ENCODE assay signal across 8 cellular contexts in the genomic region with DNA sequence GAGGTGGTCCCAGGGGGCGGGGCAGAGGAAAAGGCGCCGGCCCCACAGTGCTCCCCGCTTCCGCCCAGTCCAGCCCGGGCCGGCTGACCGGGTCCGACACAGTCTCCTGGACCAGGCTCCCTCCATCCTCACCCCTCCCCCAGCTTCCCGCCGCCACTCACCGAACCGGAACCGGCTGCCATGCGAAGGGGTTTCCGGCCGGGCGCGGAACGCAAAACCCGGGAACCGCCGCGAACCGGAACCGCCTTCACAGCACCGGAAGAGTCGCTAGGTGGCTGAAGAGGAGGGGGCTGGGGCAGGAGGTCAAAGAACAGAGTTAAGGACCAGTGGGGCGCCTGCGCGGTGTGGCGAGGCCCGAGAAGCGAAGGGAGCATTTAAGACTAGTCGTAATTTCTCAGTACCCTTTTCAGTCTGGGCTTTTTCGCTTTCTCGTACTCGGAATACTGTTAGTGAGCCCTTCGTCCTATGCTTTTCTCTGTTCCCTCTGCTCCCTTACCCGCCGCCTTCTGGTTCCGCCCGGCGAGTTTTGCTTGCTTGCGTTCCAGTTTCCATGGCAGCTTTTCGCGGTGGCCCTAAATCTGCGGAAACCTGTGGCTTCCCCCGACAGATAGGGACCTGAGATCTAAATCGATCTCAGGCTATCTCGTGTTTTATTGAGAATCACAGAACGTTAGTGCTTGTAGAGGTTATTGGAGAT. TPM values are rescaled to one million over a fixed set of nuclear protein-coding genes. Genes with fewer than 3 reads are reported as not detected.
DNase-seq lines count a peak whose midpoint lies in the region; ATAC-seq and TF ChIP-seq lines count a peak whose summit lies in the region.

A gene (minus strand): TSS at position 213 of the 697 bp plus-strand sequence. CDS start 4,607 bp downstream, outside the sequence.

- peak; percentile 91 for ATAC-seq in stimulated activated naive CD8-positive, alpha-beta T cell treated with anti-CD3 and anti-CD28 coated beads, Interleukin-15, amount 100 ng/mL, for 72 hours

- H3K4me3 Mint-ChIP-seq in nephron progenitor cell: peak within 1 kb of the TSS; percentile 95
- peak within 1 kb of the TSS; percentile 81 to 98 for H3K4me3 Mint-ChIP-seq in stimulated activated naive CD8-positive, alpha-beta T cell treated with anti-CD3 and anti-CD28 coated beads, Interleukin-15, amount 100 ng/mL, for 72 hours

- peak within 1 kb of the TSS; percentile 99 for H3K27ac Mint-ChIP-seq in nephron progenitor cell
- peak within 1 kb of the TSS; percentile 98 for H3K27ac Mint-ChIP-seq in stimulated activated naive CD8-positive, alpha-beta T cell treated with anti-CD3 and anti-CD28 coated beads, Interleukin-15, amount 100 ng/mL, for 72 hours

- no peaks in the 10 kb centered on the region for H3K36me3 ChIP-seq in H7 (replicated peaks; ENCODE audit: control insufficient read depth, insufficient read depth, low read length)

- H3K4me3 ChIP-seq in H7 (ENCODE audit: insufficient read depth, low read depth, low read length) (peak within 1 kb of the TSS; percentile 71), fibroblast of the aortic adventitia (ENCODE audit: low read depth, low read length) (peak within 1 kb of the TSS; percentile 88)

- peaks cover 19% of the 10 kb centered on the region for H3K27me3 Mint-ChIP-seq in nephron progenitor cell (ENCODE audit: low read depth, poor library complexity)
- H3K27me3 Mint-ChIP-seq in stimulated activated naive CD8-positive, alpha-beta T cell treated with anti-CD3 and anti-CD28 coated beads, Interleukin-15, amount 100 ng/mL, for 72 hours: no peaks in the 10 kb centered on the region

- H3K9me3 Mint-ChIP-seq in nephron progenitor cell: no peaks in the 10 kb centered on the region
- H3K9me3 Mint-ChIP-seq in stimulated activated naive CD8-positive, alpha-beta T cell treated with anti-CD3 and anti-CD28 coated beads, Interleukin-15, amount 100 ng/mL, for 72 hours: no peaks in the 10 kb centered on the region

- peaks cover 47% of the 10 kb centered on the region for H3K4me1 Mint-ChIP-seq in nephron progenitor cell
- peaks cover 55% of the 10 kb centered on the region for H3K4me1 Mint-ChIP-seq in stimulated activated naive CD8-positive, alpha-beta T cell treated with anti-CD3 and anti-CD28 coated beads, Interleukin-15, amount 100 ng/mL, for 72 hours

- peak; percentile 86 for DNase-seq in EL
- DNase-seq in H7: peak; percentile 93
- DNase-seq in M059J (ENCODE audit: low read depth): peak; percentile 83
- DNase-seq in SHP77 treated with DMSO at 0.1 percent for 48 hours (lab: John Stamatoyannopoulos, UW): peak; percentile 67
- DNase-seq in activated effector memory CD4-positive, alpha-beta T cell treated with anti-CD3 and anti-CD28 coated beads, Interleukin-2, amount 50 U/mL, for 16 hours: peak; percentile 96
- peak; percentile 90 for DNase-seq in fibroblast of the aortic adventitia (ENCODE audit: low read depth)
- DNase-seq in nephron progenitor cell: peak; percentile 88
- DNase-seq in stimulated activated naive CD8-positive, alpha-beta T cell treated with anti-CD3 and anti-CD28 coated beads, Interleukin-15, amount 100 ng/mL, for 72 hours: peak; percentile 87 to 93

- peak; percentile 39 for TF ChIP-seq CTCF in fibroblast of the aortic adventitia (IDR thresholded peaks at IDR 0.05; ENCODE audit: insufficient read depth, low read length)
- no peak for TF ChIP-seq CTCF in nephron progenitor cell (IDR thresholded peaks at IDR 0.05)

- peaks cover 1% of the 10 kb centered on the region; the same call in 1 of the 2 replicates for H3K27me3 ChIP-seq in H7 (ENCODE audit: control insufficient read depth, insufficient read depth, low read length)

- H3K36me3 Mint-ChIP-seq in nephron progenitor cell (ENCODE audit: low read depth): no peaks in the 10 kb centered on the region

RNA-seq across cellular contexts. Expression of the gene that starts here (rescaled TPM):
- 26.7 and 27.0 TPM in 2 replicates for total RNA-seq in H7 (2014; rRNA removed; shearing (Covaris generic))
- total RNA-seq in M059J (2014; rRNA removed; shearing (Covaris generic)): 25.9 and 37.4 TPM in 2 replicates
- 33.8 and 43.8 TPM in 2 replicates for total RNA-seq in fibroblast of the aortic adventitia (ENCODE audit: low replicate concordance)

Comparison
In these comparisons a context has a peak if more than half of its experiments do, and no peak if none do; other contexts are left out.
1. Peak in every context shown above with its lines: DNase-seq, ATAC-seq and H3K4me3 ChIP-seq.